Comparison of ENCODE assay signal across 6 cellular contexts in genomic region chr14:76050250-76050649, GRCh38.
"Had no signal": no experiment of that assay in that cellular context is flagged by ENCODE, and none has a peak within 500 bp of the region (broad histone marks: within the 10 kb centered on the region; RNA-seq: fewer than 3 reads in every experiment).

No MANE protein-coding gene starts in this region.

- H3K36me3 ChIP-seq: ascending aorta, breast epithelium, cardiac muscle cell, WERI-Rb-1 had no signal

- H3K4me3 ChIP-seq: ascending aorta, breast epithelium, cardiac muscle cell had no signal

- H3K27me3 ChIP-seq: ascending aorta, breast epithelium, cardiac muscle cell had no signal

- H3K27ac ChIP-seq: ascending aorta, breast epithelium, cardiac muscle cell, WERI-Rb-1 had no signal

- DNase-seq: activated gamma-delta T cell; activated naive CD8-positive, alpha-beta T cell treated with anti-CD3 and anti-CD28 coated beads, Interleukin-2, amount 10 ng/mL, durations not matched to agents 7 days and 5 days had no signal
